Comparison of ENCODE assay signal across 1 cellular context in the genomic region with DNA sequence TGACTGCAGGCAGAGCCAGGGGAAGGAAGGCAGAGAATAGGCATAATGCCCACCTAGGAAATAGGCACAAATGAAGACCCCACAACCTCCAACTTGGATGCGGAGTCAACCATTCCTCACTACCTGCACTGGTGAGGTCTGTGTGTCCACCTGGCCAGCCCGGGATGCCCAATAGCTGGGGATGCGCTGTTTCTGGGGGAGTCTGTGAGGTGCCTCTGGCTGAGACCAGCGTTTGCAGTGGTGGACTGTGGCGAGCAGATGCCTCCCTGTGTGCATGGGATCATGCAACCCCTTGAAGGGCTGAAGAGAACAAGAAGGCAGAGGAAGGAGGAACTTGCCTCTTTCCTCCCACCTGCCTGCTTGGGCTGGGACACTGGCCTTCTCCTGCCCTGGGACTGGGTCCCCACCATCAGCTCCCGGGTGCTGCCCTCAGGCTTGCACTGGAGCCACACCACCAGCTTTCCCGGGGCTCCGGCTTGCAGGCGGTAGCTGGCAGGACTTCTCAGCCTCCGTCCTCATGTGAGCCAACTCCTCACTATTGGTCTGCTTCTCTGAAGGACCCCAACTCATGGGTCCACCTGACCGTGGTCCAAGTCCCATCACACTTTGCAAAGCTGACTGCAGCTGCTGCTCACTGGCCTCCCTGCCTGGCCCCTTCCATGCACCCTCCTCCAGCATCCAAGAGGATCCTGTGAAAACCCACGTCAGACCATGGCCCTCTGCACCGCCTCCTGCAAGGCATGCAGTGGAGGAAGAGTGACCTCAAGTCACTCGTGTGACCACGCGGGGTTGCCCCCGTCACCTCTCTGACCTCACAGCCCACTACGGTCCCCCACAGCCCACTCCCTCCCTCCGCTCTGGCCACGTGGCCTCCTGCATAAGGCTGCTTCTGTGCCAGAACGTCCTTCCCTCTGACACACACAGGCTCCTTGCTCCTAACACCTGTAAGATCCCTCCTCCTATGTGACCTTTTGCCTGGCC.
TF ChIP-seq lines count a peak whose summit lies in the region.

No MANE protein-coding gene starts in this region.

TF ChIP-seq in IMR-90, 13 proteins besides CTCF, POLR2A, EP300 and RAD21:
- TF ChIP-seq, protein P1, sequence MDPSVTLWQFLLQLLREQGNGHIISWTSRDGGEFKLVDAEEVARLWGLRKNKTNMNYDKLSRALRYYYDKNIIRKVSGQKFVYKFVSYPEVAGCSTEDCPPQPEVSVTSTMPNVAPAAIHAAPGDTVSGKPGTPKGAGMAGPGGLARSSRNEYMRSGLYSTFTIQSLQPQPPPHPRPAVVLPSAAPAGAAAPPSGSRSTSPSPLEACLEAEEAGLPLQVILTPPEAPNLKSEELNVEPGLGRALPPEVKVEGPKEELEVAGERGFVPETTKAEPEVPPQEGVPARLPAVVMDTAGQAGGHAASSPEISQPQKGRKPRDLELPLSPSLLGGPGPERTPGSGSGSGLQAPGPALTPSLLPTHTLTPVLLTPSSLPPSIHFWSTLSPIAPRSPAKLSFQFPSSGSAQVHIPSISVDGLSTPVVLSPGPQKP (IDR thresholded peaks at IDR 0.05; ENCODE audit: borderline replicate concordance, low read depth, low read length) = no peak
- TF ChIP-seq CEBPB (IDR thresholded peaks at IDR 0.05; ENCODE audit: low read depth, low read length) (no peak), MAFK (IDR thresholded peaks at IDR 0.05; ENCODE audit: low read depth, low read length) (no peak)
